8 cellular contexts compared by ENCODE assay signal in genomic region chr18:25349131-25349925, GRCh38. TPM values are rescaled to one million over a fixed set of nuclear protein-coding genes. Genes with fewer than 3 reads are reported as not detected.
DNase-seq lines count a peak whose midpoint lies in the region; TF ChIP-seq lines count a peak whose summit lies in the region.

No MANE protein-coding gene starts in this region.

- H3K4me1 ChIP-seq in ACC112 (ENCODE audit: control insufficient read depth, insufficient read depth, low read length, unreplicated experiment) (no peaks in the 10 kb centered on the region), iPS-15b (ENCODE audit: control insufficient read depth, insufficient read depth, low read length) (no peaks in the 10 kb centered on the region), sigmoid colon (peaks cover 0 to 21% (median 4%) of the 10 kb centered on the region in 4 donors)

- CTCF ChIA-PET in HEK293T (lab: Yijun Ruan, JAX) = no interaction called here

- H3K9me3 ChIP-seq in iPS-15b (ENCODE audit: control insufficient read depth, insufficient read depth, low read length) (no peaks in the 10 kb centered on the region), sigmoid colon (no peaks in the 10 kb centered on the region)

- H3K79me2 ChIP-seq in ACC112 (ENCODE audit: control insufficient read depth, insufficient read depth, low read length, unreplicated experiment) = no peaks in the 10 kb centered on the region

- H3K36me3 ChIP-seq in ACC112 (ENCODE audit: insufficient read depth, low read length) (no peaks in the 10 kb centered on the region), iPS-15b (ENCODE audit: control insufficient read depth, insufficient read depth, low read length) (no peaks in the 10 kb centered on the region), sigmoid colon (no peaks in the 10 kb centered on the region)

- peaks cover 34% of the 10 kb centered on the region for H3K27me3 ChIP-seq in ACC112 (ENCODE audit: insufficient read depth, low read length)
- H3K27me3 ChIP-seq in iPS-15b (ENCODE audit: control insufficient read depth, insufficient read depth, low read length) = peaks cover 55% of the 10 kb centered on the region
- peaks cover 0 to 4% (median 0%) of the 10 kb centered on the region in 3 donors for H3K27me3 ChIP-seq in sigmoid colon

- no peak overlapping the region for H3K9ac ChIP-seq in iPS-15b (ENCODE audit: low read depth, low read length)

- TF ChIP-seq EP300 in sigmoid colon (IDR thresholded peaks at IDR 0.05) = no peak

- H2AFZ ChIP-seq in ACC112 (ENCODE audit: low read length, unreplicated experiment) = peak overlapping the region; percentile 93

- POLR2A ChIA-PET in HEK293T (lab: Yijun Ruan, JAX) = interaction anchor here (1.4 kb wide), 1 partner anchor 148 kb away, joined by 3 read pairs; no protein-coding TSS in a partner anchor

- H3K27ac ChIP-seq in ACC112 (ENCODE audit: low read depth, low read length) (peak overlapping the region; percentile 63; the same call in 1 of the 2 replicates), sigmoid colon (peak overlapping the region; percentile 85 to 92 (median 88))

- H3K4me3 ChIP-seq in ACC112 (ENCODE audit: low read depth, low read length) (peak overlapping the region; percentile 98), astrocyte of the cerebellum (ENCODE audit: low read depth, low read length) (peak overlapping the region; percentile 90), iPS-15b (ENCODE audit: low read depth, low read length) (peak overlapping the region; percentile 61), sigmoid colon (peak overlapping the region; percentile 56 to 77 (median 65))

- intact Hi-C loops in sigmoid colon (cut with DNase I) = no loop called here

- TF ChIP-seq CTCF in astrocyte of the cerebellum (IDR thresholded peaks at IDR 0.05; ENCODE audit: low read depth, low read length, missing control alignments) (no peak), sigmoid colon (IDR thresholded peaks at IDR 0.05) (no peak)

- peak; percentile 45 for DNase-seq in HEK293T (ENCODE audit: extremely low spot score)
- DNase-seq in astrocyte of the cerebellum (ENCODE audit: low read depth) = peak; percentile 22
- peak; percentile 70 for DNase-seq in sigmoid colon
- DNase-seq in NAMALWA (ENCODE audit: low spot score) = no peak
- no peak for DNase-seq in NK-92 (lab: John Stamatoyannopoulos, UW; ENCODE audit: unreplicated experiment)
- DNase-seq in SIG-M5 (lab: John Stamatoyannopoulos, UW) = no peak

- in situ Hi-C loops in astrocyte of the cerebellum (cut with HindIII; ENCODE audit: low sequenced_read_pairs) = no loop called here

- TF ChIP-seq POLR2A in sigmoid colon (IDR thresholded peaks at IDR 0.05) = no peak

- 2 to 4% methylated on average over 78 of the region's 78 CpGs for WGBS in sigmoid colon, 2 donors

TF ChIP-seq in HEK293T, 16 proteins besides CTCF, POLR2A, EP300 and RAD21:
- TF ChIP-seq BHLHE40 (IDR thresholded peaks at IDR 0.05; ENCODE audit: borderline replicate concordance) (no peak), LEF1 (IDR thresholded peaks at IDR 0.05; ENCODE audit: borderline replicate concordance) (no peak), FOXK2 (IDR thresholded peaks at IDR 0.05) (no peak), CTBP1 (IDR thresholded peaks at IDR 0.05; ENCODE audit: borderline replicate concordance) (no peak)

RNA-seq across cellular contexts. Expression of gene ZNF521, which starts 2.6 kb away (rescaled TPM):
- total RNA-seq in sigmoid colon = 10 to 100 TPM; 12.0 to 40.2 (median 22.7) TPM
- 1 to 10 TPM in 2 of 3 donors, under 1 TPM in 1; 0.69 to 2.9 (median 1.2) TPM for polyA plus RNA-seq in sigmoid colon

Comparison
In these comparisons a context has a peak if more than half of its experiments do, and no peak if none do; other contexts are left out.
1. DNase-seq: peak in HEK293T (single experiment), astrocyte of the cerebellum (single experiment) and sigmoid colon (single experiment); none in NAMALWA (single experiment), NK-92 (single experiment) and SIG-M5 (single experiment).
2. Peak in every context shown above with its lines, with median percentiles within 50 percentile points of each other: H3K4me3 ChIP-seq.